Comparison of ENCODE assay signal across 13 cellular contexts in genomic region chr1:153984125-153984899, GRCh38. TPM values are rescaled to one million over a fixed set of nuclear protein-coding genes. Genes with fewer than 3 reads are reported as not detected.
DNase-seq lines count a peak whose midpoint lies in the region; ATAC-seq and TF ChIP-seq lines count a peak whose summit lies in the region.
"Had no signal": no experiment of that assay in that cellular context is flagged by ENCODE, and none has a peak within 500 bp of the region (broad histone marks: within the 10 kb centered on the region; RNA-seq: fewer than 3 reads in every experiment).

No MANE protein-coding gene starts in this region.

- ATAC-seq in IMR-90 (ENCODE audit: low read depth) (no peak), GM18867 (IDR thresholded peaks at IDR 0.05; ENCODE audit: unreplicated experiment) (no peak), body of pancreas (no peak)
- no peak for ATAC-seq in effector memory CD8-positive, alpha-beta T cell (replicated peaks)

- peak overlapping the region; percentile 100 for H3K14ac ChIP-seq in IMR-90 (replicated peaks; ENCODE audit: low read depth, low read length)

- no peaks in the 10 kb centered on the region for H4K20me1 ChIP-seq in IMR-90 (ENCODE audit: insufficient read depth, low read length)

- no peaks in the 10 kb centered on the region for H3K9me3 ChIP-seq in IMR-90 (ENCODE audit: control insufficient read depth, insufficient read depth, low read length)
- H3K9me3 ChIP-seq in body of pancreas: no peaks in the 10 kb centered on the region
- H3K9me3 ChIP-seq: testis had no signal

- H4K91ac ChIP-seq in IMR-90 (ENCODE audit: insufficient read depth, low read depth, low read length): peak overlapping the region; percentile 71; the same call in 1 of the 2 replicates

- CTCF ChIA-PET in AG04449 (lab: Yijun Ruan, JAX) (interaction anchor here (1.0 to 6.3 kb wide), 6 partner anchors 8 to 235 kb away, joined by 3 to 88 read pairs (median 16); partner anchors contain the start of genes DENND4B and JTB), IMR-90 (lab: Yijun Ruan, JAX) (interaction anchor here (0.7 kb wide), 1 partner anchor 177 kb away, joined by 6 read pairs; no protein-coding TSS in a partner anchor)

- peak overlapping the region; percentile 22 for H3K23ac ChIP-seq in IMR-90 (ENCODE audit: low read depth, low read length)

- intact Hi-C loops in IMR-90 (cut with micrococcal nuclease): loop anchor here (10.0 kb wide), 1 partner anchor 480 kb away; no protein-coding TSS in a partner anchor
- intact Hi-C loops in body of pancreas (cut with DNase I): loop anchor here (5.0 kb wide), 1 partner anchor 192 kb away; no protein-coding TSS in a partner anchor

- no peak overlapping the region for H2BK20ac ChIP-seq in IMR-90 (ENCODE audit: low read depth, low read length)

- peak overlapping the region; percentile 97 for H3K4me3 Mint-ChIP-seq in nephron progenitor cell
- no peak overlapping the region for H3K4me3 Mint-ChIP-seq in effector memory CD8-positive, alpha-beta T cell

- H3K27ac Mint-ChIP-seq in nephron progenitor cell: no peak overlapping the region
- no peak overlapping the region for H3K27ac Mint-ChIP-seq in effector memory CD8-positive, alpha-beta T cell

- TF ChIP-seq CTCF in AG04449 (IDR thresholded peaks at IDR 0.05; ENCODE audit: insufficient read depth, low read length, missing control alignments) (no peak), IMR-90 (conservative IDR thresholded peaks at IDR 0.05; ENCODE audit: low read depth, low read length) (no peak), coronary artery (IDR thresholded peaks at IDR 0.05) (no peak), nephron progenitor cell (IDR thresholded peaks at IDR 0.05) (no peak), body of pancreas (IDR thresholded peaks at IDR 0.05) (no peak)

- peak overlapping the region; percentile 99; the same call in 1 of the 2 replicates for H3K4ac ChIP-seq in IMR-90 (ENCODE audit: low read depth, low read length)

- DNase-seq in AG04449 (ENCODE audit: low read depth, low spot score): no peak
- no peak for DNase-seq in IMR-90
- no peak for DNase-seq in coronary artery (ENCODE audit: low spot score)
- DNase-seq in nephron progenitor cell: no peak
- DNase-seq in effector memory CD8-positive, alpha-beta T cell: no peak
- DNase-seq in body of pancreas: no peak
- DNase-seq in NCI-H748 (lab: John Stamatoyannopoulos, UW; ENCODE audit: unreplicated experiment): no peak
- DNase-seq: left cardiac atrium; NCI-H446; stimulated activated CD4-positive, alpha-beta T cell treated with anti-CD3 and anti-CD28 coated beads, Interleukin-12 subunit alpha, Interleukin-12 subunit beta, amount 100 ng/mL, for 4 hours; SW 1271; testis had no signal

- no peak overlapping the region; the same call in 1 of the 2 replicates for H4K5ac ChIP-seq in IMR-90 (ENCODE audit: low read depth, low read length)

- peaks cover 8% of the 10 kb centered on the region for H3K9me1 ChIP-seq in IMR-90 (ENCODE audit: insufficient read depth, low read length)

- H3K27me3 ChIP-seq in IMR-90 (ENCODE audit: control insufficient read depth, insufficient read depth, low read length) (no peaks in the 10 kb centered on the region), body of pancreas (no peaks in the 10 kb centered on the region)
- H3K27me3 ChIP-seq: testis had no signal

- H2BK120ac ChIP-seq in IMR-90 (ENCODE audit: low read depth, low read length): no peak overlapping the region

- no peak overlapping the region for H3K18ac ChIP-seq in IMR-90 (ENCODE audit: low read depth, low read length)

- dilution Hi-C loops in IMR-90 (cut with HindIII; ENCODE audit: low sequenced_read_pairs, unreplicated experiment): no loop called here

- H3K4me3 ChIP-seq in AG04449 (ENCODE audit: low read depth, low read length) (peak overlapping the region; percentile 93), IMR-90 (ENCODE audit: insufficient read depth, low read depth, low read length) (peak overlapping the region; percentile 59), coronary artery (peak overlapping the region; percentile 83), body of pancreas (no peak overlapping the region)

- WGBS in IMR-90 (ENCODE audit: extremely low coverage in 2 of 2, insufficient read length in 1 of 2), 2 experiments: 20% methylated on average over 1 of the region's 6 CpGs; no CpG with 5 or more reads in 1 of the 2 experiments
- WGBS in body of pancreas, 2 donors: 67 to 76% methylated on average over 6 of the region's 6 CpGs

- H3K56ac ChIP-seq in IMR-90 (ENCODE audit: extremely low read depth, insufficient read depth, low read length): no peak overlapping the region; the same call in 1 of the 2 replicates

- H4K8ac ChIP-seq in IMR-90 (ENCODE audit: low read depth in 2 of 2, low read length in 2 of 2): peak overlapping the region in 1 of 2 experiments; percentile 80; a peak in 1 of 4 replicates

- peaks cover 4% of the 10 kb centered on the region for H3K4me1 ChIP-seq in IMR-90 (ENCODE audit: control insufficient read depth, insufficient read depth, low read length)
- H3K4me1 ChIP-seq in body of pancreas: peaks cover 25% of the 10 kb centered on the region

- H3K27me3 Mint-ChIP-seq in nephron progenitor cell (ENCODE audit: low read depth, poor library complexity): no peaks in the 10 kb centered on the region
- peaks cover 9 to 14% of the 10 kb centered on the region in 2 donors for H3K27me3 Mint-ChIP-seq in effector memory CD8-positive, alpha-beta T cell

- H2BK5ac ChIP-seq in IMR-90 (ENCODE audit: low read depth, low read length, poor library complexity, severe bottlenecking): peak overlapping the region; percentile 88

- POLR2A ChIA-PET in AG04449 (lab: Yijun Ruan, JAX): interaction anchor here (0.7 kb wide), 1 partner anchor 192 kb away, joined by 3 read pairs; no protein-coding TSS in a partner anchor
- POLR2A ChIA-PET in IMR-90 (lab: Charles Lee; ENCODE audit: unreplicated experiment): no interaction called here

- H2AFZ ChIP-seq in IMR-90 (replicated peaks; ENCODE audit: low read length, poor library complexity): no peak overlapping the region

- TF ChIP-seq RAD21 in IMR-90 (IDR thresholded peaks at IDR 0.05; ENCODE audit: low read length): no peak

- H3K36me3 ChIP-seq in IMR-90 (ENCODE audit: control insufficient read depth, insufficient read depth, low read length) (peaks cover 19% of the 10 kb centered on the region), body of pancreas (replicated peaks in 1 of 2; ENCODE audit: insufficient read depth in 1 of 2, low read depth in 2 of 2) (no peaks in the 10 kb centered on the region)

- H2BK15ac ChIP-seq in IMR-90 (ENCODE audit: low read depth, low read length): no peak overlapping the region

- peaks cover 24 to 40% of the 10 kb centered on the region in 2 experiments for H3K79me1 ChIP-seq in IMR-90 (ENCODE audit: low read depth in 1 of 2, low read length in 2 of 2)

- H3K27ac ChIP-seq in IMR-90 (ENCODE audit: insufficient read depth, low read length): peak overlapping the region; percentile 35; the same call in 1 of the 2 replicates
- peak overlapping the region in 1 of 2 donors; percentile 90 for H3K27ac ChIP-seq in coronary artery
- peak overlapping the region in 2 of 4 donors; percentile 67 to 93 for H3K27ac ChIP-seq in body of pancreas

- TF ChIP-seq POLR2A in IMR-90 (IDR thresholded peaks at IDR 0.05; ENCODE audit: low read depth, low read length): no peak
- no peak for TF ChIP-seq POLR2A in body of pancreas (IDR thresholded peaks at IDR 0.05)

- H3K36me3 Mint-ChIP-seq in nephron progenitor cell (ENCODE audit: low read depth): peaks cover 34% of the 10 kb centered on the region
- no peaks in the 10 kb centered on the region for H3K36me3 Mint-ChIP-seq in effector memory CD8-positive, alpha-beta T cell (ENCODE audit: insufficient read depth)

- peak overlapping the region; percentile 74 for H2AK5ac ChIP-seq in IMR-90 (ENCODE audit: low read depth, low read length)

- H3K4me1 Mint-ChIP-seq in nephron progenitor cell: peaks cover 28% of the 10 kb centered on the region
- peaks cover 6 to 8% of the 10 kb centered on the region in 2 donors for H3K4me1 Mint-ChIP-seq in effector memory CD8-positive, alpha-beta T cell (ENCODE audit: low read depth in 2 of 2)

- in situ Hi-C loops in IMR-90 (cut with MboI; ENCODE audit: low sequenced_read_pairs): no loop called here

- H2AK9ac ChIP-seq in IMR-90 (replicated peaks; ENCODE audit: low read depth, low read length, poor library complexity): no peak overlapping the region

- H3K9me3 Mint-ChIP-seq in nephron progenitor cell: no peaks in the 10 kb centered on the region
- no peaks in the 10 kb centered on the region for H3K9me3 Mint-ChIP-seq in effector memory CD8-positive, alpha-beta T cell

- H3K9ac ChIP-seq in IMR-90 (ENCODE audit: low read depth, low read length): peak overlapping the region; percentile 98

- no TSS peak for BruUV-seq in IMR-90 (replicated peaks; lab: Mats Ljungman, UMichigan)

- peak overlapping the region; percentile 92 for H3K4me2 ChIP-seq in IMR-90 (ENCODE audit: low read depth, low read length)

TF ChIP-seq in IMR-90, 13 proteins besides CTCF, POLR2A, EP300 and RAD21 (continues in another document):
- TF ChIP-seq BHLHE40 (IDR thresholded peaks at IDR 0.05; ENCODE audit: low read depth, low read length): no peak
- no peak for TF ChIP-seq MXI1 (IDR thresholded peaks at IDR 0.05; ENCODE audit: borderline replicate concordance, low read depth, low read length)

RNA-seq across cellular contexts. Expression of gene RAB13, which starts 1.8 kb away (rescaled TPM):
- 42.3 and 56.7 TPM in 2 replicates for total RNA-seq in IMR-90 (2012; rRNA removed)
- 207 and 249 TPM in 2 replicates for polyA plus RNA-seq in IMR-90 (2012; rRNA removed)
- 86.7 and 89.1 TPM in 2 replicates for polyA plus RNA-seq in IMR-90 (2012; cell fraction: cytosol; rRNA removed)
- polyA plus RNA-seq in IMR-90 (2012; cell fraction: nucleus; rRNA removed; ENCODE audit: low replicate concordance): 28.4 and 88.9 TPM in 2 replicates
- total RNA-seq in body of pancreas: 10 to 100 TPM; 16.2 to 29.6 TPM

RNA-seq across cellular contexts. Expression of gene RPS27, which starts 6.2 kb away (rescaled TPM):
- 320 and 1,119 TPM in 2 replicates for total RNA-seq in IMR-90 (2012; rRNA removed)
- 5,567 and 6,236 TPM in 2 replicates for polyA plus RNA-seq in IMR-90 (2012; rRNA removed)
- 5,011 and 5,392 TPM in 2 replicates for polyA plus RNA-seq in IMR-90 (2012; cell fraction: cytosol; rRNA removed)
- 402 and 1,626 TPM in 2 replicates for polyA plus RNA-seq in IMR-90 (2012; cell fraction: nucleus; rRNA removed; ENCODE audit: low replicate concordance)
- total RNA-seq in body of pancreas: 100 to 1,000 TPM; 538 to 734 TPM

RNA-seq across cellular contexts. Expression of gene JTB, which starts 6.8 kb away (rescaled TPM):
- total RNA-seq in IMR-90 (2012; rRNA removed) (114 and 123 TPM in 2 replicates), body of pancreas (100 to 1,000 TPM; 151 to 177 TPM)
- 138 and 153 TPM in 2 replicates for polyA plus RNA-seq in IMR-90 (2012; rRNA removed)
- polyA plus RNA-seq in IMR-90 (2012; cell fraction: cytosol; rRNA removed): 184 and 196 TPM in 2 replicates
- 101 and 135 TPM in 2 replicates for polyA plus RNA-seq in IMR-90 (2012; cell fraction: nucleus; rRNA removed; ENCODE audit: low replicate concordance)

RNA-seq across cellular contexts. Expression of gene CREB3L4, which starts 16.6 kb away (rescaled TPM):
- total RNA-seq in IMR-90 (2012; rRNA removed) (4.4 and 6.5 TPM in 2 replicates), body of pancreas (10 to 100 TPM in 1 of 2 donors, under 1 TPM in 1; 0.66 to 14.0 TPM)
- 8.3 and 9.8 TPM in 2 replicates for polyA plus RNA-seq in IMR-90 (2012; rRNA removed)
- 5.0 and 5.8 TPM in 2 replicates for polyA plus RNA-seq in IMR-90 (2012; cell fraction: cytosol; rRNA removed)
- polyA plus RNA-seq in IMR-90 (2012; cell fraction: nucleus; rRNA removed; ENCODE audit: low replicate concordance): 21.0 and 21.3 TPM in 2 replicates

RNA-seq across cellular contexts. Expression of gene SLC39A1, which starts 21.0 kb away (rescaled TPM):
- total RNA-seq in IMR-90 (2012; rRNA removed) (94.7 and 97.7 TPM in 2 replicates), body of pancreas (10 to 100 TPM; 30.7 to 35.5 TPM)
- 84.6 and 89.1 TPM in 2 replicates for polyA plus RNA-seq in IMR-90 (2012; rRNA removed)
- 74.5 and 89.4 TPM in 2 replicates for polyA plus RNA-seq in IMR-90 (2012; cell fraction: cytosol; rRNA removed)
- 31.1 and 43.6 TPM in 2 replicates for polyA plus RNA-seq in IMR-90 (2012; cell fraction: nucleus; rRNA removed; ENCODE audit: low replicate concordance)

Comparison
In these comparisons a context has a peak if more than half of its experiments do, and no peak if none do; other contexts are left out.
1. H3K4me3 ChIP-seq: peak in AG04449 (single experiment), IMR-90 (single experiment) and coronary artery (single experiment); none in body of pancreas (0 of 2).